19 cellular contexts compared by ENCODE assay signal in genomic region chr12:2170376-2170775, GRCh38.
DNase-seq lines count a peak whose midpoint lies in the region; ATAC-seq and TF ChIP-seq lines count a peak whose summit lies in the region.
"Had no signal": no experiment of that assay in that cellular context is flagged by ENCODE, and none has a peak within 500 bp of the region (broad histone marks: within the 10 kb centered on the region; RNA-seq: fewer than 3 reads in every experiment).

No MANE protein-coding gene starts in this region.

- no peaks in the 10 kb centered on the region for H3K36me3 ChIP-seq in IMR-90 (ENCODE audit: control insufficient read depth, insufficient read depth, low read length)
- no peaks in the 10 kb centered on the region for H3K36me3 ChIP-seq in body of pancreas (replicated peaks in 1 of 2; ENCODE audit: insufficient read depth in 1 of 2, low read depth in 2 of 2)
- H3K36me3 ChIP-seq in testis (ENCODE audit: low read depth, missing control alignments): no peaks in the 10 kb centered on the region
- H3K36me3 ChIP-seq: BLaER1 treated with 17β-estradiol and CSF1 and Interleukin-3, amounts not matched to agents 10 nM and 100 nM; SJCRH30 had no signal

- ATAC-seq in IMR-90 (ENCODE audit: low read depth) (0 out of 2 replicates have a peak, but pooled peaks have one; percentile 14), body of pancreas (peak; percentile 35), left ventricle myocardium superior (peak; percentile 21), GM19397 (IDR thresholded peaks at IDR 0.05; ENCODE audit: unreplicated experiment) (no peak), HG03108 (IDR thresholded peaks at IDR 0.05; ENCODE audit: unreplicated experiment) (no peak), GM21390 (IDR thresholded peaks at IDR 0.05; ENCODE audit: unreplicated experiment) (no peak)
- ATAC-seq: GM23338 had no signal

- no CpG with 5 or more reads among the region's 1 CpG for WGBS in IMR-90 (ENCODE audit: extremely low coverage in 2 of 2, insufficient read length in 1 of 2), 2 experiments
- 60 to 76% methylated on average over 1 of the region's 1 CpG for WGBS in body of pancreas, 2 donors
- 82 to 100% methylated on average over 1 of the region's 1 CpG for WGBS in testis, 2 donors

- no peak overlapping the region; the same call in 1 of the 2 replicates for H3K4ac ChIP-seq in IMR-90 (ENCODE audit: low read depth, low read length)

- H2BK5ac ChIP-seq in IMR-90 (ENCODE audit: low read depth, low read length, poor library complexity, severe bottlenecking): no peak overlapping the region

- H3K27ac Mint-ChIP-seq in activated T-helper 1 cell treated with anti-CD3 and anti-CD28 coated beads, Interleukin-12 subunit alpha, Interleukin-12 subunit beta, Interleukin-2, Interleukin-4 antibody, amounts not matched to agents 30 ng/mL and 10 ng/mL and 1 ng/mL, durations not matched to agents 14 hours and 24 hours and 36 hours: no peak overlapping the region
- H3K27ac Mint-ChIP-seq: activated CD4-positive, alpha-beta T cell treated with anti-CD3 and anti-CD28 coated beads, Interleukin-2, amount 10 ng/mL, durations not matched to agents 7 days and 5 days; activated naive CD8-positive, alpha-beta T cell treated with anti-CD3 and anti-CD28 coated beads, Interleukin-2, amount 10 ng/mL, durations not matched to agents 7 days and 5 days; GM23338; IgD-negative memory B cell; type B pancreatic cell had no signal

- no peaks in the 10 kb centered on the region for H4K20me1 ChIP-seq in IMR-90 (ENCODE audit: insufficient read depth, low read length)
- H4K20me1 ChIP-seq: BLaER1 treated with 17β-estradiol and CSF1 and Interleukin-3, amounts not matched to agents 10 nM and 100 nM had no signal

- H3K27me3 ChIP-seq in IMR-90 (ENCODE audit: control insufficient read depth, insufficient read depth, low read length) (no peaks in the 10 kb centered on the region), body of pancreas (no peaks in the 10 kb centered on the region), testis (no peaks in the 10 kb centered on the region)
- H3K27me3 ChIP-seq: BLaER1 treated with 17β-estradiol and CSF1 and Interleukin-3, amounts not matched to agents 10 nM and 100 nM had no signal

- H3K9me3 ChIP-seq in IMR-90 (ENCODE audit: control insufficient read depth, insufficient read depth, low read length) (peaks cover 3% of the 10 kb centered on the region; the same call in 1 of the 2 replicates), body of pancreas (peaks cover 0 to 16% (median 0%) of the 10 kb centered on the region in 3 donors), testis (no peaks in the 10 kb centered on the region)
- H3K9me3 ChIP-seq: SJCRH30 had no signal

- POLR2A ChIA-PET in IMR-90 (lab: Charles Lee; ENCODE audit: unreplicated experiment): no interaction called here

- H4K5ac ChIP-seq in IMR-90 (ENCODE audit: low read depth, low read length): no peak overlapping the region

- peaks cover 21% of the 10 kb centered on the region for H3K9me3 Mint-ChIP-seq in activated T-helper 1 cell treated with anti-CD3 and anti-CD28 coated beads, Interleukin-12 subunit alpha, Interleukin-12 subunit beta, Interleukin-2, Interleukin-4 antibody, amounts not matched to agents 30 ng/mL and 10 ng/mL and 1 ng/mL, durations not matched to agents 14 hours and 24 hours and 36 hours

- intact Hi-C loops in IMR-90 (cut with micrococcal nuclease) (no loop called here), body of pancreas (cut with DNase I) (no loop called here), left ventricle myocardium superior (cut with micrococcal nuclease) (no loop called here), testis (cut with DNase I; ENCODE audit: low total_unique reads) (no loop called here)
- intact Hi-C loops in activated T-helper 1 cell treated with anti-CD3 and anti-CD28 coated beads, Interleukin-12 subunit alpha, Interleukin-12 subunit beta, Interleukin-2, Interleukin-4 antibody, amounts not matched to agents 30 ng/mL and 10 ng/mL and 1 ng/mL, durations not matched to agents 14 hours and 24 hours and 36 hours (cut with micrococcal nuclease): no loop called here

- no peak for DNase-seq in IMR-90
- peak in 1 of 4 donors; percentile 25 for DNase-seq in body of pancreas
- no peak for DNase-seq in left ventricle myocardium superior
- peak; percentile 25 for DNase-seq in testis
- no peak for DNase-seq in activated T-helper 1 cell treated with anti-CD3 and anti-CD28 coated beads, Interleukin-12 subunit alpha, Interleukin-12 subunit beta, Interleukin-2, Interleukin-4 antibody, amounts not matched to agents 30 ng/mL and 10 ng/mL and 1 ng/mL, durations not matched to agents 14 hours and 24 hours and 36 hours (ENCODE audit: low spot score)
- DNase-seq: activated CD4-positive, alpha-beta T cell treated with anti-CD3 and anti-CD28 coated beads, Interleukin-2, amount 10 ng/mL, durations not matched to agents 7 days and 5 days; activated naive CD8-positive, alpha-beta T cell treated with anti-CD3 and anti-CD28 coated beads, Interleukin-2, amount 10 ng/mL, durations not matched to agents 7 days and 5 days; activated T-cell treated with anti-CD3 and anti-CD28 coated beads, Interleukin-2, amount 50 U/mL, for 1 hour; DMS79 treated with DMSO at 0.1 percent for 48 hours; NCI-H1092 treated with DMSO at 0.1 percent for 48 hours; retina; SJCRH30 had no signal

- no peak overlapping the region; the same call in 1 of the 2 replicates for H3K14ac ChIP-seq in IMR-90 (replicated peaks; ENCODE audit: low read depth, low read length)

- H2BK20ac ChIP-seq in IMR-90 (ENCODE audit: low read depth, low read length): no peak overlapping the region

- H2AK5ac ChIP-seq in IMR-90 (ENCODE audit: low read depth, low read length): no peak overlapping the region; the same call in 1 of the 2 replicates

- no peak overlapping the region for H3K4me3 Mint-ChIP-seq in activated T-helper 1 cell treated with anti-CD3 and anti-CD28 coated beads, Interleukin-12 subunit alpha, Interleukin-12 subunit beta, Interleukin-2, Interleukin-4 antibody, amounts not matched to agents 30 ng/mL and 10 ng/mL and 1 ng/mL, durations not matched to agents 14 hours and 24 hours and 36 hours
- H3K4me3 Mint-ChIP-seq: activated CD4-positive, alpha-beta T cell treated with anti-CD3 and anti-CD28 coated beads, Interleukin-2, amount 10 ng/mL, durations not matched to agents 7 days and 5 days; activated naive CD8-positive, alpha-beta T cell treated with anti-CD3 and anti-CD28 coated beads, Interleukin-2, amount 10 ng/mL, durations not matched to agents 7 days and 5 days; GM23338; IgD-negative memory B cell; type B pancreatic cell had no signal

- H3K4me1 Mint-ChIP-seq in activated T-helper 1 cell treated with anti-CD3 and anti-CD28 coated beads, Interleukin-12 subunit alpha, Interleukin-12 subunit beta, Interleukin-2, Interleukin-4 antibody, amounts not matched to agents 30 ng/mL and 10 ng/mL and 1 ng/mL, durations not matched to agents 14 hours and 24 hours and 36 hours (ENCODE audit: low read depth): no peaks in the 10 kb centered on the region
- H3K4me1 Mint-ChIP-seq: activated CD4-positive, alpha-beta T cell treated with anti-CD3 and anti-CD28 coated beads, Interleukin-2, amount 10 ng/mL, durations not matched to agents 7 days and 5 days; activated naive CD8-positive, alpha-beta T cell treated with anti-CD3 and anti-CD28 coated beads, Interleukin-2, amount 10 ng/mL, durations not matched to agents 7 days and 5 days; IgD-negative memory B cell had no signal

- no peaks in the 10 kb centered on the region for H3K36me3 Mint-ChIP-seq in activated T-helper 1 cell treated with anti-CD3 and anti-CD28 coated beads, Interleukin-12 subunit alpha, Interleukin-12 subunit beta, Interleukin-2, Interleukin-4 antibody, amounts not matched to agents 30 ng/mL and 10 ng/mL and 1 ng/mL, durations not matched to agents 14 hours and 24 hours and 36 hours (ENCODE audit: low read depth)
- H3K36me3 Mint-ChIP-seq: activated naive CD8-positive, alpha-beta T cell treated with anti-CD3 and anti-CD28 coated beads, Interleukin-2, amount 10 ng/mL, durations not matched to agents 7 days and 5 days; IgD-negative memory B cell had no signal

- no peak overlapping the region for H3K4me3 ChIP-seq in IMR-90 (ENCODE audit: insufficient read depth, low read depth, low read length)
- no peak overlapping the region for H3K4me3 ChIP-seq in body of pancreas
- H3K4me3 ChIP-seq in testis: no peak overlapping the region
- H3K4me3 ChIP-seq: BLaER1 treated with 17β-estradiol and CSF1 and Interleukin-3, amounts not matched to agents 10 nM and 100 nM; GM23338; SJCRH30 had no signal

- TF ChIP-seq CTCF in IMR-90 (conservative IDR thresholded peaks at IDR 0.05; ENCODE audit: low read depth, low read length) (no peak), body of pancreas (IDR thresholded peaks at IDR 0.05) (no peak), testis (IDR thresholded peaks at IDR 0.05) (no peak)

- TF ChIP-seq POLR2A in IMR-90 (IDR thresholded peaks at IDR 0.05; ENCODE audit: low read depth, low read length): no peak
- no peak for TF ChIP-seq POLR2A in body of pancreas (IDR thresholded peaks at IDR 0.05)
- no peak for TF ChIP-seq POLR2A in testis (IDR thresholded peaks at IDR 0.05)

- H4K8ac ChIP-seq in IMR-90 (ENCODE audit: low read depth in 2 of 2, low read length in 2 of 2): no peak overlapping the region

- H3K9ac ChIP-seq in IMR-90 (ENCODE audit: low read depth, low read length): no peak overlapping the region
- H3K9ac ChIP-seq: BLaER1 treated with 17β-estradiol and CSF1 and Interleukin-3, amounts not matched to agents 10 nM and 100 nM had no signal

- peaks cover 10% of the 10 kb centered on the region for H3K27me3 Mint-ChIP-seq in activated T-helper 1 cell treated with anti-CD3 and anti-CD28 coated beads, Interleukin-12 subunit alpha, Interleukin-12 subunit beta, Interleukin-2, Interleukin-4 antibody, amounts not matched to agents 30 ng/mL and 10 ng/mL and 1 ng/mL, durations not matched to agents 14 hours and 24 hours and 36 hours (ENCODE audit: insufficient read depth)

- H2AFZ ChIP-seq in IMR-90 (replicated peaks; ENCODE audit: low read length, poor library complexity): no peak overlapping the region
- H2AFZ ChIP-seq: GM23338 had no signal

- TF ChIP-seq RAD21 in IMR-90 (IDR thresholded peaks at IDR 0.05; ENCODE audit: low read length): no peak

- CTCF ChIA-PET in IMR-90 (lab: Yijun Ruan, JAX): no interaction called here

- no peak overlapping the region for H3K23ac ChIP-seq in IMR-90 (ENCODE audit: low read depth, low read length)

- no TSS peak for BruUV-seq in IMR-90 (replicated peaks; lab: Mats Ljungman, UMichigan)

- dilution Hi-C loops in IMR-90 (cut with HindIII; ENCODE audit: low sequenced_read_pairs, unreplicated experiment): no loop called here

- H3K9me1 ChIP-seq in IMR-90 (ENCODE audit: insufficient read depth, low read length): peaks cover 13% of the 10 kb centered on the region

- H3K18ac ChIP-seq in IMR-90 (ENCODE audit: low read depth, low read length): no peak overlapping the region

- no peak overlapping the region for H2BK120ac ChIP-seq in IMR-90 (ENCODE audit: low read depth, low read length)

- in situ Hi-C loops in IMR-90 (cut with MboI; ENCODE audit: low sequenced_read_pairs): no loop called here

- H2BK15ac ChIP-seq in IMR-90 (ENCODE audit: low read depth, low read length): no peak overlapping the region

- H3K4me1 ChIP-seq in IMR-90 (ENCODE audit: control insufficient read depth, insufficient read depth, low read length): peaks cover 5% of the 10 kb centered on the region
- H3K4me1 ChIP-seq in body of pancreas: no peaks in the 10 kb centered on the region
- H3K4me1 ChIP-seq in testis: no peaks in the 10 kb centered on the region
- H3K4me1 ChIP-seq: SJCRH30 had no signal

- no peaks in the 10 kb centered on the region; a peak in 1 of 4 replicates for H3K79me1 ChIP-seq in IMR-90 (ENCODE audit: low read depth in 1 of 2, low read length in 2 of 2)

- H3K4me2 ChIP-seq in IMR-90 (ENCODE audit: low read depth, low read length): no peak overlapping the region
- H3K4me2 ChIP-seq: BLaER1 treated with 17β-estradiol and CSF1 and Interleukin-3, amounts not matched to agents 10 nM and 100 nM; GM23338 had no signal

- no peak overlapping the region for H2AK9ac ChIP-seq in IMR-90 (replicated peaks; ENCODE audit: low read depth, low read length, poor library complexity)

- H4K91ac ChIP-seq in IMR-90 (ENCODE audit: insufficient read depth, low read depth, low read length): no peak overlapping the region

- no peak overlapping the region for H3K56ac ChIP-seq in IMR-90 (ENCODE audit: extremely low read depth, insufficient read depth, low read length)

- H3K27ac ChIP-seq in IMR-90 (ENCODE audit: insufficient read depth, low read length) (no peak overlapping the region), body of pancreas (no peak overlapping the region), testis (no peak overlapping the region)
- H3K27ac ChIP-seq: BLaER1 treated with 17β-estradiol and CSF1 and Interleukin-3, amounts not matched to agents 10 nM and 100 nM; SJCRH30 had no signal

Comparison
In these comparisons a context has a peak if more than half of its experiments do, and no peak if none do; other contexts are left out.
1. ATAC-seq: peak in IMR-90 (single experiment), body of pancreas (single experiment) and left ventricle myocardium superior (single experiment); none in GM19397 (single experiment), HG03108 (single experiment) and GM21390 (single experiment).